Comparison of ENCODE assay signal across 19 cellular contexts in the genomic region with DNA sequence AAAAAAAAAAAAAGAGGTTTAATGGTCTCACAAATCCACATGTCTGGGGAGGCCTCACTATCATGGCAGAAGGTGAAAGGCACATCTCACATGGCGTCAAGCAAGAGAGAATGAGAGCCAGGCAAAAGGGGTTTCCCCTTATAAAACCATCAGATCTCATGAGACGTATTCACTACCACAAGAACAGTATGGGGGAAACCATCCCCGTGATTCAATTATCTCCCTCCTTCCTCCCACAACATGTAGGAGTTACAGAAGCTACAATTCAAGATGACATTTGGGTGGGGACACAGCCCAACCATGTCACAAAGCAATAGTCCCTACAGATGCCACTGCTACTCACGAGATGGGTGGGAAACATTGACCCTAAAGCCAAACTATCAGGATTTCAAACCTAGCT.
"Had no signal": no experiment of that assay in that cellular context is flagged by ENCODE, and none has a peak within 500 bp of the region (broad histone marks: within the 10 kb centered on the region; RNA-seq: fewer than 3 reads in every experiment).

No MANE protein-coding gene starts in this region.

- H3K27me3 ChIP-seq: ascending aorta, gastroesophageal sphincter, right atrium auricular region, tibial nerve had no signal

- ATAC-seq: activated CD8-positive, alpha-beta memory T cell treated with anti-CD3 and anti-CD28 coated beads, Interleukin-2, amount 10 ng/mL, durations not matched to agents 7 days and 5 days; gastroesophageal sphincter; T-cell had no signal

- H3K27ac Mint-ChIP-seq: activated CD4-positive, alpha-beta memory T cell treated with anti-CD3 and anti-CD28 coated beads, Interleukin-2, amount 10 ng/mL, durations not matched to agents 7 days and 5 days; activated CD4-positive, alpha-beta T cell treated with anti-CD3 and anti-CD28 coated beads, Interleukin-2, amount 10 ng/mL, durations not matched to agents 24 days and 14 days; activated CD8-positive, alpha-beta memory T cell treated with anti-CD3 and anti-CD28 coated beads, Interleukin-2, amount 10 ng/mL, durations not matched to agents 7 days and 5 days; activated naive CD8-positive, alpha-beta T cell; brain; mesothelial cell of epicardium; naive B cell; T-cell had no signal

- H3K36me3 ChIP-seq: ascending aorta, gastroesophageal sphincter, right atrium auricular region, tibial nerve had no signal

- H3K36me3 Mint-ChIP-seq: activated naive CD8-positive, alpha-beta T cell; brain; mesothelial cell of epicardium; T-cell had no signal

- H3K9me3 Mint-ChIP-seq: immature natural killer cell, T-cell had no signal

- H3K27me3 Mint-ChIP-seq: activated naive CD8-positive, alpha-beta T cell had no signal

- H3K4me3 Mint-ChIP-seq: activated CD4-positive, alpha-beta memory T cell treated with anti-CD3 and anti-CD28 coated beads, Interleukin-2, amount 10 ng/mL, durations not matched to agents 7 days and 5 days; activated CD4-positive, alpha-beta T cell treated with anti-CD3 and anti-CD28 coated beads, Interleukin-2, amount 10 ng/mL, durations not matched to agents 24 days and 14 days; activated CD8-positive, alpha-beta memory T cell treated with anti-CD3 and anti-CD28 coated beads, Interleukin-2, amount 10 ng/mL, durations not matched to agents 7 days and 5 days; activated naive CD8-positive, alpha-beta T cell; brain; immature natural killer cell; mesothelial cell of epicardium; naive B cell; neural crest cell; T-cell had no signal

- DNase-seq: activated CD4-positive, alpha-beta memory T cell treated with anti-CD3 and anti-CD28 coated beads, Interleukin-2, amount 10 ng/mL, durations not matched to agents 7 days and 5 days; activated CD4-positive, alpha-beta T cell treated with anti-CD3 and anti-CD28 coated beads, Interleukin-2, amount 10 ng/mL, durations not matched to agents 24 days and 14 days; activated CD8-positive, alpha-beta memory T cell treated with anti-CD3 and anti-CD28 coated beads, Interleukin-2, amount 10 ng/mL, durations not matched to agents 7 days and 5 days; cortex of kidney; hippocampal formation; immature natural killer cell; naive B cell; occipital lobe; T-cell had no signal

- H3K4me3 ChIP-seq: ascending aorta, gastroesophageal sphincter, right atrium auricular region, smooth muscle cell, tibial nerve had no signal

- H3K4me1 Mint-ChIP-seq: mesothelial cell of epicardium had no signal

- H3K27ac ChIP-seq: ascending aorta, gastroesophageal sphincter, parathyroid adenoma, right atrium auricular region, tibial nerve had no signal
